ENCODE assay signal across 16 cellular contexts in the genomic region with DNA sequence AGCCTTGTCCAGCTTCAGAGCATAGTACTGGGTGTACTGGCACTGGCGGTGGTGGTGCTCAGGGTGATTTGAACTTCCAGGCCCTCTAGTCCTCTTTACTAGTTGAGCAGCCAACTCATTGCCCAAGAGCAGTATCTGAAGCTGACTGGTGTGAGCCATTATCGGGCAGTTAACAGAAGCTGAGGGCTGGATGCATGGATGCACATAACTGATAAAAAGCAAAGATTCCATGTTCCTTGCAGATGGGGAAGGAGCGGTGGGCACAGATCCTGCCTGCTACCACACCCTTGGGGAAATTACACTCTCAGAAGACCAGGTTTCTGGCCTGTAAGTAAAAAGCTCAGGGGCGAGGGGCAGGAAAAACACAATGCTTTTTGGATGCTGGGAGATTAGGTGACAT.
DNase-seq lines count a peak whose midpoint lies in the region; ATAC-seq, FAIRE-seq and TF ChIP-seq lines count a peak whose summit lies in the region.
"Had no signal": no experiment of that assay in that cellular context is flagged by ENCODE, and none has a peak within 500 bp of the region (broad histone marks: within the 10 kb centered on the region; RNA-seq: fewer than 3 reads in every experiment).

No MANE protein-coding gene starts in this region.

- H3K23ac ChIP-seq in IMR-90 (ENCODE audit: low read depth, low read length), result no peak overlapping the region
- H3K23ac ChIP-seq in H1 (ENCODE audit: insufficient read length), result no peak overlapping the region

- H4K5ac ChIP-seq in IMR-90 (ENCODE audit: low read depth, low read length) (no peak overlapping the region), H1 (ENCODE audit: insufficient read length, low read depth, low read length) (no peak overlapping the region)

- no peak overlapping the region for H2BK20ac ChIP-seq in IMR-90 (ENCODE audit: low read depth, low read length)
- no peak overlapping the region for H2BK20ac ChIP-seq in H1 (ENCODE audit: low read length)

- no peak for FAIRE-seq in H1 (lab: Jason Lieb, UNC)
- FAIRE-seq: GM12892 had no signal

- no peaks in the 10 kb centered on the region for H3K23me2 ChIP-seq in H1 (ENCODE audit: low read depth, low read length)

- no peak for TF ChIP-seq RAD21 in IMR-90 (IDR thresholded peaks at IDR 0.05; ENCODE audit: low read length)
- no peak for TF ChIP-seq RAD21 in H1 (IDR thresholded peaks at IDR 0.05 in 1 of 2, conservative IDR thresholded peaks at IDR 0.05 in 1 of 2; ENCODE audit: low read depth in 2 of 2, low read length in 2 of 2)

- no peak overlapping the region for H2BK12ac ChIP-seq in H1 (ENCODE audit: low read depth, low read length)

- dilution Hi-C loops in IMR-90 (cut with HindIII; ENCODE audit: low sequenced_read_pairs, unreplicated experiment), result no loop called here

- H3K4me1 ChIP-seq in IMR-90 (ENCODE audit: control insufficient read depth, insufficient read depth, low read length) (peaks cover 4% of the 10 kb centered on the region; the same call in 1 of the 2 replicates), H1 (replicated peaks in 1 of 4; ENCODE audit: control insufficient read depth in 3 of 4, insufficient read depth in 4 of 4, low read length in 3 of 4) (no peaks in the 10 kb centered on the region), mucosa of descending colon (ENCODE audit: low read depth) (no peaks in the 10 kb centered on the region)

- peak; percentile 22 for DNase-seq in activated CD4-positive, alpha-beta T cell treated with anti-CD3 and anti-CD28 coated beads, Interleukin-2, amount 10 ng/mL, durations not matched to agents 24 days and 14 days
- no peak for DNase-seq in activated CD4-positive, alpha-beta T cell treated with anti-CD3 and anti-CD28 coated beads for 4 hours
- no peak for DNase-seq in IMR-90
- DNase-seq in H1 (ENCODE audit: low read depth in 1 of 2, low spot score in 2 of 2), result no peak
- DNase-seq in retina, result peak; percentile 13
- no peak for DNase-seq in AG08395 (ENCODE audit: low spot score)
- no peak for DNase-seq in mucosa of descending colon
- DNase-seq in SW480 (ENCODE audit: low spot score), result no peak
- DNase-seq: ACHN; Caco-2; CD8-positive, alpha-beta memory T cell; DND-41; GDM1 had no signal

- 0 out of 2 replicates have a peak overlapping the region, but pooled peaks have one; percentile 43 for H3K14ac ChIP-seq in IMR-90 (replicated peaks; ENCODE audit: low read depth, low read length)
- H3K14ac ChIP-seq in H1 (ENCODE audit: insufficient read length), result no peak overlapping the region

- no peaks in the 10 kb centered on the region for H4K20me1 ChIP-seq in IMR-90 (ENCODE audit: insufficient read depth, low read length)
- H4K20me1 ChIP-seq in H1 (replicated peaks in 1 of 2; ENCODE audit: control insufficient read depth in 1 of 2, insufficient read depth in 2 of 2, low read length in 2 of 2), result no peaks in the 10 kb centered on the region

- H3K79me2 ChIP-seq in H1 (ENCODE audit: control insufficient read depth in 1 of 2, insufficient read depth in 2 of 2, low read length in 2 of 2), result no peaks in the 10 kb centered on the region

- H3K4ac ChIP-seq in IMR-90 (ENCODE audit: low read depth, low read length), result no peak overlapping the region
- H3K4ac ChIP-seq in H1 (replicated peaks; ENCODE audit: insufficient read length, low read depth, low read length), result no peak overlapping the region

- in situ Hi-C loops in IMR-90 (cut with MboI; ENCODE audit: low sequenced_read_pairs), result no loop called here

- H3K18ac ChIP-seq in IMR-90 (ENCODE audit: low read depth, low read length) (no peak overlapping the region), H1 (ENCODE audit: extremely low read depth, low read length) (no peak overlapping the region)

- no peak overlapping the region for H3K4me3 Mint-ChIP-seq in activated CD4-positive, alpha-beta T cell treated with anti-CD3 and anti-CD28 coated beads, Interleukin-2, amount 10 ng/mL, durations not matched to agents 24 days and 14 days
- H3K4me3 Mint-ChIP-seq: B cell; CD8-positive, alpha-beta memory T cell had no signal

- H4K8ac ChIP-seq in IMR-90 (ENCODE audit: low read depth in 2 of 2, low read length in 2 of 2) (no peak overlapping the region), H1 (ENCODE audit: extremely low read depth, insufficient read depth, low read length) (no peak overlapping the region)

- ATAC-seq in IMR-90 (ENCODE audit: low read depth) (no peak), mucosa of descending colon (no peak)
- ATAC-seq: HCT116 had no signal

- H3K4me1 Mint-ChIP-seq in activated CD4-positive, alpha-beta T cell treated with anti-CD3 and anti-CD28 coated beads, Interleukin-2, amount 10 ng/mL, durations not matched to agents 24 days and 14 days, result no peaks in the 10 kb centered on the region
- H3K4me1 Mint-ChIP-seq: B cell; CD8-positive, alpha-beta memory T cell had no signal

- no peaks in the 10 kb centered on the region for H3K27me3 ChIP-seq in IMR-90 (ENCODE audit: control insufficient read depth, insufficient read depth, low read length)
- no peaks in the 10 kb centered on the region for H3K27me3 ChIP-seq in H1 (replicated peaks in 1 of 4; ENCODE audit: control insufficient read depth in 3 of 4, extremely low read depth in 1 of 4, insufficient read depth in 3 of 4, low read length in 3 of 4)

- no peak for TF ChIP-seq EP300 in H1 (IDR thresholded peaks at IDR 0.05; ENCODE audit: borderline replicate concordance in 1 of 2, low read depth in 2 of 2, low read length in 2 of 2)

- no peaks in the 10 kb centered on the region for H3K79me1 ChIP-seq in IMR-90 (ENCODE audit: low read depth in 1 of 2, low read length in 2 of 2)
- H3K79me1 ChIP-seq in H1 (ENCODE audit: low read depth, low read length), result no peaks in the 10 kb centered on the region

- H3K27ac ChIP-seq in IMR-90 (ENCODE audit: insufficient read depth, low read length), result no peak overlapping the region
- no peak overlapping the region for H3K27ac ChIP-seq in H1 (ENCODE audit: low read depth, low read length)

- H3K9ac ChIP-seq in IMR-90 (ENCODE audit: low read depth, low read length) (no peak overlapping the region), H1 (replicated peaks in 1 of 4; ENCODE audit: extremely low read depth in 1 of 4, low read depth in 3 of 4, low read length in 3 of 4) (no peak overlapping the region)

- TF ChIP-seq POLR2A in IMR-90 (IDR thresholded peaks at IDR 0.05; ENCODE audit: low read depth, low read length) (no peak), H1 (IDR thresholded peaks at IDR 0.05; ENCODE audit: control extremely low read depth in 1 of 2, low read depth in 2 of 2, low read length in 2 of 2) (no peak)

- H3K56ac ChIP-seq in IMR-90 (ENCODE audit: extremely low read depth, insufficient read depth, low read length) (no peak overlapping the region), H1 (replicated peaks; ENCODE audit: insufficient read length, low read depth, low read length) (no peak overlapping the region)

- H4K91ac ChIP-seq in IMR-90 (ENCODE audit: insufficient read depth, low read depth, low read length) (no peak overlapping the region), H1 (replicated peaks; ENCODE audit: insufficient read length, low read length) (no peak overlapping the region)

- H3K4me3 ChIP-seq in IMR-90 (ENCODE audit: insufficient read depth, low read depth, low read length) (no peak overlapping the region), H1 (ENCODE audit: extremely low read depth in 1 of 4, insufficient read depth in 2 of 4, low read depth in 3 of 4, low read length in 4 of 4) (no peak overlapping the region), mucosa of descending colon (no peak overlapping the region)

- H2AK5ac ChIP-seq in IMR-90 (ENCODE audit: low read depth, low read length) (no peak overlapping the region), H1 (ENCODE audit: low read depth, low read length) (no peak overlapping the region)

- no peaks in the 10 kb centered on the region for H3K36me3 Mint-ChIP-seq in activated CD4-positive, alpha-beta T cell treated with anti-CD3 and anti-CD28 coated beads, Interleukin-2, amount 10 ng/mL, durations not matched to agents 24 days and 14 days (ENCODE audit: low read depth)
- H3K36me3 Mint-ChIP-seq: CD8-positive, alpha-beta memory T cell had no signal

- H3K4me2 ChIP-seq in IMR-90 (ENCODE audit: low read depth, low read length) (no peak overlapping the region), H1 (ENCODE audit: insufficient read depth in 1 of 2, low read depth in 2 of 2, low read length in 2 of 2) (no peak overlapping the region)

- BruUV-seq in IMR-90 (replicated peaks; lab: Mats Ljungman, UMichigan), result no TSS peak

- H3K36me3 ChIP-seq in IMR-90 (ENCODE audit: control insufficient read depth, insufficient read depth, low read length), result no peaks in the 10 kb centered on the region
- H3K36me3 ChIP-seq in H1 (ENCODE audit: control insufficient read depth in 2 of 4, insufficient read depth in 4 of 4, low read length in 3 of 4), result no peaks in the 10 kb centered on the region
- H3K36me3 ChIP-seq in mucosa of descending colon (ENCODE audit: low read depth), result no peaks in the 10 kb centered on the region

- H3K9me3 ChIP-seq in IMR-90 (ENCODE audit: control insufficient read depth, insufficient read depth, low read length) (no peaks in the 10 kb centered on the region), H1 (ENCODE audit: insufficient read depth in 2 of 2, low read depth in 1 of 2, low read length in 1 of 2) (no peaks in the 10 kb centered on the region), mucosa of descending colon (no peaks in the 10 kb centered on the region)
- H3K9me3 ChIP-seq: Caco-2 had no signal

- CTCF ChIA-PET in IMR-90 (lab: Yijun Ruan, JAX), result interaction anchor here (1.3 kb wide), 1 partner anchor 10 kb away, joined by 4 read pairs; no protein-coding TSS in a partner anchor
- CTCF ChIA-PET in H1 (lab: Charles Lee; ENCODE audit: partially characterized antibody), result interaction anchor here (0.7 to 1.2 kb wide), 2 partner anchors 57 to 135 kb away, joined by 3 to 5 read pairs; no protein-coding TSS in a partner anchor

- H3K27me3 Mint-ChIP-seq in activated CD4-positive, alpha-beta T cell treated with anti-CD3 and anti-CD28 coated beads, Interleukin-2, amount 10 ng/mL, durations not matched to agents 24 days and 14 days, result no peaks in the 10 kb centered on the region
- H3K27me3 Mint-ChIP-seq: B cell; CD8-positive, alpha-beta memory T cell had no signal

- H2BK5ac ChIP-seq in IMR-90 (ENCODE audit: low read depth, low read length, poor library complexity, severe bottlenecking) (no peak overlapping the region), H1 (ENCODE audit: low read depth, low read length) (no peak overlapping the region)

- whole genome bisulfite sequencing in IMR-90 (ENCODE audit: extremely low coverage in 2 of 2, insufficient read length in 1 of 2), 2 experiments, result no CpG with 5 or more reads among the region's 4 CpGs
- 94% methylated on average over 4 of the region's 4 CpGs; no CpG with 5 or more reads in 1 of the 2 experiments for WGBS in H1 (ENCODE audit: extremely low coverage in 1 of 2, insufficient coverage in 1 of 2, insufficient read length in 1 of 2, insufficient replicate concordance in 2 of 2, low coverage in 1 of 2, low lambda C conversion rate in 2 of 2, missing lambda C conversion rate in 1 of 2), 2 experiments

- no peak overlapping the region for H2AFZ ChIP-seq in IMR-90 (replicated peaks; ENCODE audit: low read length, poor library complexity)
- peak overlapping the region; percentile 45; the same call in 1 of the 2 replicates for H2AFZ ChIP-seq in H1 (ENCODE audit: low read length)

- POLR2A ChIA-PET in IMR-90 (lab: Charles Lee; ENCODE audit: unreplicated experiment) (no interaction called here), H1 (lab: Charles Lee; ENCODE audit: partially characterized antibody) (no interaction called here)

- H2BK120ac ChIP-seq in IMR-90 (ENCODE audit: low read depth, low read length), result no peak overlapping the region
- no peak overlapping the region for H2BK120ac ChIP-seq in H1 (replicated peaks; ENCODE audit: low read depth, low read length)

- TF ChIP-seq CTCF in IMR-90 (conservative IDR thresholded peaks at IDR 0.05; ENCODE audit: low read depth, low read length) (no peak), H1 (IDR thresholded peaks at IDR 0.05; ENCODE audit: control extremely low read depth in 1 of 3, insufficient read depth in 1 of 3, low read depth in 1 of 3, low read length in 3 of 3) (no peak), mucosa of descending colon (IDR thresholded peaks at IDR 0.05) (no peak)

- no peak overlapping the region for H2BK15ac ChIP-seq in IMR-90 (ENCODE audit: low read depth, low read length)
- no peak overlapping the region for H2BK15ac ChIP-seq in H1 (ENCODE audit: low read length)

- H2AK9ac ChIP-seq in IMR-90 (replicated peaks; ENCODE audit: low read depth, low read length, poor library complexity), result no peak overlapping the region

- H3K27ac Mint-ChIP-seq in activated CD4-positive, alpha-beta T cell treated with anti-CD3 and anti-CD28 coated beads, Interleukin-2, amount 10 ng/mL, durations not matched to agents 24 days and 14 days, result no peak overlapping the region
- H3K27ac Mint-ChIP-seq: B cell; CD8-positive, alpha-beta memory T cell had no signal

- H3K9me1 ChIP-seq in IMR-90 (ENCODE audit: insufficient read depth, low read length), result peaks cover 5% of the 10 kb centered on the region; the same call in 1 of the 2 replicates

- H3K9me3 Mint-ChIP-seq in activated CD4-positive, alpha-beta T cell treated with anti-CD3 and anti-CD28 coated beads, Interleukin-2, amount 10 ng/mL, durations not matched to agents 24 days and 14 days, result peaks cover 3% of the 10 kb centered on the region

- intact Hi-C loops in activated CD4-positive, alpha-beta T cell treated with anti-CD3 and anti-CD28 coated beads, Interleukin-2, amount 10 ng/mL, durations not matched to agents 24 days and 14 days (cut with micrococcal nuclease), result no loop called here
- intact Hi-C loops in IMR-90 (cut with micrococcal nuclease) (no loop called here), mucosa of descending colon (cut with DNase I, micrococcal nuclease) (no loop called here)

Comparison
In these comparisons a context has a peak if more than half of its experiments do, and no peak if none do; other contexts are left out.
1. DNase-seq: peak in activated CD4-positive, alpha-beta T cell treated with anti-CD3 and anti-CD28 coated beads, Interleukin-2, amount 10 ng/mL, durations not matched to agents 24 days and 14 days (single experiment) and retina (single experiment); none in activated CD4-positive, alpha-beta T cell treated with anti-CD3 and anti-CD28 coated beads for 4 hours (0 of 2), IMR-90 (single experiment), H1 (0 of 2), AG08395 (single experiment), mucosa of descending colon (0 of 3) and SW480 (single experiment).